8 cellular contexts compared by ENCODE assay signal in the genomic region with DNA sequence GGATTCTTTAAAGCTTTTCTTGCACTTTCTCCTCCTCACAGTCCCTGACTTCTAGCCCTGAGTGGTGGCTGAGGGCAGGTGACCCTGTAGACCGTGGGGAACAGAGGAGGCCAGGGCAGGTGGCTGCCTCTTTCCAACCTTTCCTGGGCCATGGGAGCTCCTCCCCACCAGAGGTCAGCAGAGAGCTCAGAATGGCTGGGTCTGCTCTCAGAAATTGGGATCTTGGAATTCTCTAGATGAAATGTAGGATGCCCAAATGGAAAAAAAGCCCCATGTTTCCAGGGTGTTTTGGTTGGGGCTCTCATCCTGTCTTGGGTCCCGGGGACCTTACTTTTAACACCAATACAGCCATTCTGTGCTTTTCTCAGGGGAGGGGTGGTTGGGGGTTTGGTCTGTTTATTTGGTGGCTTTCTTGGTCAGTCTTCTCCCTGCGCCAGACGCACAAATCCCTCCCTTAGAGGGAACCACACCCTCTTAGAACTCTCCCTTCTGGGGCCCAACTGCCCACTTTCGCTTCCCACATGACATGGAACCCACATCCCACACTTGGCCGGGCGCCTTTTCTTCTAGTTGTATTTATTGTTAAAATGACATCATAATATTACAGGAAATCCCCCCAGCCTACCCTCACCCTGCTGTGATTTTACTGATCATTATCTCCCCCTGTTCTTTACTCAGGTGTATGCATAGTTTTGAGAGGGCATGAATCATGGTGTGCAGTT. TPM values are rescaled to one million over a fixed set of nuclear protein-coding genes. Genes with fewer than 3 reads are reported as not detected.
A peak's percentile ranks its signal among the peaks of the same experiment; 100 is the strongest.
DNase-seq lines count a peak whose midpoint lies in the region; ATAC-seq and TF ChIP-seq lines count a peak whose summit lies in the region.

No MANE protein-coding gene starts in this region.

- no peak for DNase-seq in AG09319 (ENCODE audit: extremely low read depth, low read depth)
- peak; percentile 85 for DNase-seq in NCI-H2227 (lab: John Stamatoyannopoulos, UW; ENCODE audit: unreplicated experiment)
- DNase-seq in colonic mucosa = peak; percentile 76
- peak; percentile 57 to 76 (median 72) for DNase-seq in right lobe of liver
- peak; percentile 33 for DNase-seq in stimulated activated naive CD4-positive, alpha-beta T cell treated with Interleukin-2 at 50 U/mL for 16 hours (lab: John Stamatoyannopoulos, UW)

- H3K4me1 ChIP-seq in colonic mucosa (no peaks in the 10 kb centered on the region), right lobe of liver (no peaks in the 10 kb centered on the region)

- peak; percentile 91 for ATAC-seq in GM18868 (IDR thresholded peaks at IDR 0.05; ENCODE audit: unreplicated experiment)
- ATAC-seq in activated CD4-positive, CD25-positive, alpha-beta regulatory T cell treated with anti-CD3 and anti-CD28 coated beads, Interleukin-2, amount 50 U/mL, for 24 hours = peak; percentile 68 to 74
- peak; percentile 95 to 96 (median 96) for ATAC-seq in right lobe of liver
- ATAC-seq in GM19397 (IDR thresholded peaks at IDR 0.05; ENCODE audit: unreplicated experiment) = no peak

- H3K9ac ChIP-seq in colonic mucosa (ENCODE audit: low read depth in 2 of 2, low read length in 2 of 2) = no peak overlapping the region

- TF ChIP-seq CTCF in AG09319 (IDR thresholded peaks at IDR 0.05; ENCODE audit: low read depth, low read length) (peak; percentile 97), colonic mucosa (IDR thresholded peaks at IDR 0.05) (peak; percentile 85), right lobe of liver (IDR thresholded peaks at IDR 0.05) (peak; percentile 82 to 93 (median 88))

- H3K9me3 ChIP-seq in colonic mucosa = no peaks in the 10 kb centered on the region
- H3K9me3 ChIP-seq in right lobe of liver = no peaks in the 10 kb centered on the region

- WGBS in right lobe of liver (ENCODE audit: insufficient coverage, low coverage, low lambda C conversion rate, missing lambda C conversion rate) = 22% methylated on average over 7 of the region's 7 CpGs

- H3K27me3 ChIP-seq in colonic mucosa (no peaks in the 10 kb centered on the region), right lobe of liver (no peaks in the 10 kb centered on the region)

- intact Hi-C loops in colonic mucosa (cut with DNase I) = loop anchor here (5.0 kb wide), 2 partner anchors 207 to 352 kb away; no protein-coding TSS in a partner anchor
- intact Hi-C loops in right lobe of liver (cut with DNase I) = no loop called here

- no peak for TF ChIP-seq POLR2A in right lobe of liver (IDR thresholded peaks at IDR 0.05)

- H3K4me3 ChIP-seq in colonic mucosa (no peak overlapping the region), right lobe of liver (no peak overlapping the region)

- H3K27ac ChIP-seq in colonic mucosa (no peak overlapping the region), right lobe of liver (no peak overlapping the region)

- H3K36me3 ChIP-seq in colonic mucosa (no peaks in the 10 kb centered on the region), right lobe of liver (no peaks in the 10 kb centered on the region)

RNA-seq across cellular contexts. Expression of gene GNAS, which starts 17.9 kb away (rescaled TPM):
- total RNA-seq in colonic mucosa = 100 to 1,000 TPM; 683 to 715 TPM
- total RNA-seq in right lobe of liver = 100 to 1,000 TPM; 254 to 400 (median 287) TPM

RNA-seq across cellular contexts. Expression of gene GNAS-AS1, which starts 19.8 kb away (rescaled TPM):
- total RNA-seq in colonic mucosa (1 to 10 TPM in 1 of 2 donors, under 1 TPM in 1; 0.88 to 1.7 TPM), right lobe of liver (under 1 TPM in 3 of 6 experiments, not detected in 3; 0.23 to 0.37 (median 0.27) TPM)
